ENCODE assay signal across 21 cellular contexts in genomic region chr2:2564300-2565085, GRCh38.
DNase-seq lines count a peak whose midpoint lies in the region; ATAC-seq, FAIRE-seq and TF ChIP-seq lines count a peak whose summit lies in the region.
"Had no signal": no experiment of that assay in that cellular context is flagged by ENCODE, and none has a peak within 500 bp of the region (broad histone marks: within the 10 kb centered on the region; RNA-seq: fewer than 3 reads in every experiment).

No MANE protein-coding gene starts in this region.

- H3K4me3 ChIP-seq in breast epithelium = no peak overlapping the region
- H3K4me3 ChIP-seq: esophagus squamous epithelium, K562, right atrium auricular region, thoracic aorta had no signal

- FAIRE-seq in D721Med (lab: Jason Lieb, UNC) = no peak
- FAIRE-seq: astrocyte, K562 had no signal

- no peaks in the 10 kb centered on the region for H3K9me3 ChIP-seq in breast epithelium
- H3K9me3 ChIP-seq: esophagus squamous epithelium, right atrium auricular region, thoracic aorta had no signal

- no peaks in the 10 kb centered on the region for H3K4me1 ChIP-seq in breast epithelium
- H3K4me1 ChIP-seq: esophagus squamous epithelium, right atrium auricular region had no signal

- TF ChIP-seq CTCF in D721Med (IDR thresholded peaks at IDR 0.05; ENCODE audit: insufficient read depth, missing control alignments) (no peak), breast epithelium (IDR thresholded peaks at IDR 0.05) (no peak)

- DNase-seq in D721Med (ENCODE audit: insufficient read length, low spot score) (peak; percentile 84), NCI-H1092 treated with DMSO at 0.1 percent for 48 hours (lab: John Stamatoyannopoulos, UW) (peak; percentile 72), NCI-H524 (lab: John Stamatoyannopoulos, UW) (peak; percentile 86 to 91), islet precursor cell (peak; percentile 51), OCI-M2 (lab: John Stamatoyannopoulos, UW; ENCODE audit: unreplicated experiment) (no peak), breast epithelium (ENCODE audit: low spot score in 2 of 2) (no peak), activated gamma-delta T cell treated with Interleukin-2 at 50 U/mL for 16 hours (no peak)
- DNase-seq: activated CD4-positive, alpha-beta memory T cell treated with anti-CD3 and anti-CD28 coated beads for 36 hours; activated T-cell treated with anti-CD3 and anti-CD28 coated beads, Interleukin-2, amount 50 U/mL, for 1 hour; CD4-positive, CD25-positive, alpha-beta regulatory T cell; effector memory CD4-positive, alpha-beta T cell; esophagus squamous epithelium; HFFc6; Right ventricle myocardium superior; stimulated activated CD4-positive, alpha-beta T cell treated with anti-CD3 and anti-CD28 coated beads, Interleukin-15, amount 100 ng/mL, for 24 hours had no signal

- H3K27me3 ChIP-seq in breast epithelium = no peaks in the 10 kb centered on the region
- H3K27me3 ChIP-seq: esophagus squamous epithelium, right atrium auricular region had no signal

- intact Hi-C loops in breast epithelium (cut with DNase I; ENCODE audit: low total_unique reads) = no loop called here

- no peak overlapping the region for H3K27ac ChIP-seq in breast epithelium
- H3K27ac ChIP-seq: esophagus squamous epithelium, right atrium auricular region, thoracic aorta had no signal

- H3K36me3 ChIP-seq in breast epithelium = no peaks in the 10 kb centered on the region
- H3K36me3 ChIP-seq: esophagus squamous epithelium, right atrium auricular region, thoracic aorta had no signal

- ATAC-seq in HG02840 (IDR thresholded peaks at IDR 0.05; ENCODE audit: low FRiP score, unreplicated experiment) = no peak
- ATAC-seq: K562; stimulated activated effector memory CD8-positive, alpha-beta T cell treated with anti-CD3 and anti-CD28 coated beads, Interleukin-12 subunit alpha, Interleukin-12 subunit beta, amount 100 ng/mL, for 72 hours had no signal

- no peak for TF ChIP-seq POLR2A in breast epithelium (IDR thresholded peaks at IDR 0.05)

Comparison
In these comparisons a context has a peak if more than half of its experiments do, and no peak if none do; other contexts are left out.
1. DNase-seq: peak in D721Med (single experiment), NCI-H1092 treated with DMSO at 0.1 percent for 48 hours (single experiment), NCI-H524 (2 of 2) and islet precursor cell (single experiment); none in OCI-M2 (single experiment), breast epithelium (0 of 2) and activated gamma-delta T cell treated with Interleukin-2 at 50 U/mL for 16 hours (single experiment).